7 cellular contexts compared by ENCODE assay signal in genomic region chr5:2993301-2993700, GRCh38.
"Had no signal": no experiment of that assay in that cellular context is flagged by ENCODE, and none has a peak within 500 bp of the region (broad histone marks: within the 10 kb centered on the region; RNA-seq: fewer than 3 reads in every experiment).

No MANE protein-coding gene starts in this region.

- ATAC-seq: HCT116 had no signal

- H3K4me3 Mint-ChIP-seq: HFFc6 had no signal

- DNase-seq: GM23248, GOT3, H7, HFFc6, IMR-90 had no signal

- H3K27ac ChIP-seq: GM23248 had no signal

- H3K36me3 ChIP-seq: HAP-1 had no signal

- H3K4me3 ChIP-seq: GM23248, HAP-1 had no signal

- H3K27ac Mint-ChIP-seq: HFFc6 had no signal

- H3K9me3 ChIP-seq: HAP-1 had no signal
